Comparison of ENCODE assay signal across 11 cellular contexts in genomic region chr15:75312591-75312990, GRCh38. TPM values are rescaled to one million over a fixed set of nuclear protein-coding genes. Genes with fewer than 3 reads are reported as not detected.
"Had no signal": no experiment of that assay in that cellular context is flagged by ENCODE, and none has a peak within 500 bp of the region (broad histone marks: within the 10 kb centered on the region; RNA-seq: fewer than 3 reads in every experiment).

No MANE protein-coding gene starts in this region.

RNA-seq across cellular contexts. Expression of gene GOLGA6D, which starts 30.0 kb away (rescaled TPM):
- total RNA-seq: activated CD4-positive, alpha-beta memory T cell treated with anti-CD3 and anti-CD28 coated beads, Interleukin-2, amount 10 ng/mL, durations not matched to agents 7 days and 5 days; ascending aorta; epithelial cell of proximal tubule; frontal cortex; kidney; left ventricle myocardium superior; neural crest cell; thoracic aorta; ureter had no signal
- polyA plus RNA-seq: heart right ventricle had no signal

RNA-seq across cellular contexts. Expression of gene GOLGA6C, which starts 54.5 kb away (rescaled TPM):
- total RNA-seq: activated CD4-positive, alpha-beta memory T cell treated with anti-CD3 and anti-CD28 coated beads, Interleukin-2, amount 10 ng/mL, durations not matched to agents 7 days and 5 days; ascending aorta; epithelial cell of proximal tubule; frontal cortex; heart right ventricle; kidney; left ventricle myocardium superior; ovary; ureter had no signal
- polyA plus RNA-seq: heart right ventricle, ovary had no signal
